In the genomic region with DNA sequence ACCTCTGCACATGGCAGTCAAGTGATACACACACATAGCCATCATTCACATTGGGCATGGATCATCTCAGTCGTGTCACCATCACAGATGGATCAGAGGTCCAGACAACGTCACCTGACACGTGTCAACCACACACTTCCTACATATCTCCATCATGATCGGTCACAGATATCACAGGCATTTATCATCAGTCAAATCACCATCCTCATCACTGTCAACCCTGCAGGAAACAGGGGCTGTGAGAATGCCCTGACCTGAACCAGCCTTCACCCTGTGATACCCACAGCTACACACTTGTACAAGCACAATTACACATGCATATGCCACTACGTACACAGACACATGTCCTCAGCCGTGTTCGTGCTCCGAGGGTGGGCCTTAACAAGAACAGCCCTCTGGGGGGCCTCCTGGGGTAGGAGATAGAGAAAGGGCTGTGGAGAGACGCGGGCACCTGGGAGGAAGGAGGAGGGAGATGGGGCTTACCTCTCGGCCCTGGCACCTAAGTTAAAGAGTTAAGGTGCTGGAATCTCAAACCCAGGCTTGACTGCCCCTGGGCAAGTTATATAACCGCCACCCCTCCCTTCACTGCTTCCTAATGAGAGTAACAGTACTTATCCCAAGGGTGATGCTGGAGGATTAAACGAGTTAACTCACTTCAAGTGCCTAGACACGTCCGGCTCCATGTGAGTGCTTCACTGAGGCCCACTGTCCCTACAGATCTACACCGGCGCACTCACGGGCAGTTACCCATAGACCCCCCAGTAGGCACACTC, we compare ENCODE assay signal across 9 cellular contexts. TPM values are rescaled to one million over a fixed set of nuclear protein-coding genes. Genes with fewer than 3 reads are reported as not detected.
A peak's percentile ranks its signal among the peaks of the same experiment; 100 is the strongest.
DNase-seq lines count a peak whose midpoint lies in the region; FAIRE-seq and TF ChIP-seq lines count a peak whose summit lies in the region.
"Had no signal": no experiment of that assay in that cellular context is flagged by ENCODE, and none has a peak within 500 bp of the region (broad histone marks: within the 10 kb centered on the region; RNA-seq: fewer than 3 reads in every experiment).

No MANE protein-coding gene starts in this region.

- DNase-seq in DMS79 treated with DMSO at 0.1 percent for 48 hours (lab: John Stamatoyannopoulos, UW) (peak; percentile 15), DMS79 (lab: John Stamatoyannopoulos, UW) (no peak), RCC 7860 (ENCODE audit: low spot score) (peak; percentile 25), colonic mucosa (no peak), A172 (ENCODE audit: low spot score) (no peak), NCI-H2107 treated with DMSO at 0.1 percent for 48 hours (lab: John Stamatoyannopoulos, UW; ENCODE audit: unreplicated experiment) (no peak), NCI-H1417 treated with DMSO at 0.1 percent for 48 hours (lab: John Stamatoyannopoulos, UW) (no peak)

- FAIRE-seq in RCC 7860 (lab: Jason Lieb, UNC) = no peak
- FAIRE-seq: A204.1 had no signal

- H3K4me1 ChIP-seq in colonic mucosa = peaks cover 6% of the 10 kb centered on the region
- peaks cover 20% of the 10 kb centered on the region for H3K4me1 ChIP-seq in mononuclear cell (ENCODE audit: insufficient read depth, low read length)

- H3K4me3 ChIP-seq in colonic mucosa = peak overlapping the region; percentile 83
- peak overlapping the region; percentile 62 for H3K4me3 ChIP-seq in mononuclear cell (ENCODE audit: low read length)

- H3K9me3 ChIP-seq in colonic mucosa (no peaks in the 10 kb centered on the region), mononuclear cell (ENCODE audit: low read depth, low read length) (no peaks in the 10 kb centered on the region)

- peak overlapping the region; percentile 91 for H3K27ac ChIP-seq in colonic mucosa

- TF ChIP-seq CTCF in colonic mucosa (IDR thresholded peaks at IDR 0.05) = no peak

- intact Hi-C loops in colonic mucosa (cut with DNase I) = no loop called here

- peak overlapping the region; percentile 85 to 89 for H3K9ac ChIP-seq in colonic mucosa (ENCODE audit: low read depth in 2 of 2, low read length in 2 of 2)

- no peaks in the 10 kb centered on the region for H3K36me3 ChIP-seq in colonic mucosa

- H3K27me3 ChIP-seq in colonic mucosa (no peaks in the 10 kb centered on the region), mononuclear cell (ENCODE audit: insufficient read depth, low read length) (no peaks in the 10 kb centered on the region)

RNA-seq across cellular contexts. Expression of gene SLC12A4, which starts 1.1 kb away (rescaled TPM):
- total RNA-seq in colonic mucosa (10 to 100 TPM in 1 of 2 donors, 1 to 10 TPM in 1; 8.7 to 17.0 TPM), mononuclear cell (6.9 TPM)
- 25.1 and 26.6 TPM in 2 replicates for total RNA-seq in A172 (2014; rRNA removed; shearing (Covaris generic))

RNA-seq across cellular contexts. Expression of gene DPEP3, which starts 12.9 kb away (rescaled TPM):
- total RNA-seq in colonic mucosa (not detected), mononuclear cell (0.21 TPM)
- total RNA-seq in A172 (2014; rRNA removed; shearing (Covaris generic)) = not detected in 2 replicates

RNA-seq across cellular contexts. Expression of gene LCAT, which starts 23.4 kb away (rescaled TPM):
- total RNA-seq in colonic mucosa (1 to 10 TPM; 3.4 to 3.6 TPM), mononuclear cell (0.84 TPM)
- total RNA-seq in A172 (2014; rRNA removed; shearing (Covaris generic)) = 4.9 and 16.7 TPM in 2 replicates

RNA-seq across cellular contexts. Expression of gene PSMB10, which starts 30.7 kb away (rescaled TPM):
- 100 to 1,000 TPM; 120 to 124 TPM for total RNA-seq in colonic mucosa
- 69.4 TPM for total RNA-seq in mononuclear cell
- 27.9 and 28.8 TPM in 2 replicates for total RNA-seq in A172 (2014; rRNA removed; shearing (Covaris generic))

RNA-seq across cellular contexts. Expression of gene DPEP2, which starts 31.9 kb away (rescaled TPM):
- under 1 TPM; 0.88 to 0.96 TPM for total RNA-seq in colonic mucosa
- total RNA-seq in mononuclear cell = 17.2 TPM
- total RNA-seq in A172 (2014; rRNA removed; shearing (Covaris generic)) = not detected in 2 replicates

Comparison
In these comparisons a context has a peak if more than half of its experiments do, and no peak if none do; other contexts are left out.
1. DNase-seq: peak in DMS79 treated with DMSO at 0.1 percent for 48 hours (single experiment) and RCC 7860 (single experiment); none in DMS79 (single experiment), colonic mucosa (single experiment), A172 (single experiment), NCI-H2107 treated with DMSO at 0.1 percent for 48 hours (single experiment) and NCI-H1417 treated with DMSO at 0.1 percent for 48 hours (single experiment).